8 cellular contexts compared by ENCODE assay signal in the genomic region with DNA sequence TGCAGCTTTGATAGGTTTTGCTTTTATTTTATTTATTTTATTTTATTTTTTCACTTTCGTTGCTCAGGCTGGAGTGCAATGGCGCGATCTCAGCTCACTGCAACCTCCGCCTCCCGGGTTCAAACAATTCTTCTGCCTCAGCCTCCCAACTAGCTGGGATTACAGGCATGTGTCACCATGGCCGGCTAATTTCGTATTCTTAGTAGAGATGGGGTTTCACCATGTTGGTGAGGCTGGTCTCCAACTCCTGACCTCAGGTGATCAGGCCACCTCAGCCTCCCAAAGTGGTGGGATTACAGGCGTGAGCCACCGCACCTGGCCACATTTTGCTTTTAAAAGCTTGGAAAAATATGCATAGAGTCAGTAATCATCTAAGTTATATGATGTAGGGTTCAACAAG. TPM values are rescaled to one million over a fixed set of nuclear protein-coding genes. Genes with fewer than 3 reads are reported as not detected.
A peak's percentile ranks its signal among the peaks of the same experiment; 100 is the strongest.
DNase-seq lines count a peak whose midpoint lies in the region; ATAC-seq, FAIRE-seq and TF ChIP-seq lines count a peak whose summit lies in the region.
"Not testable (repeated sequence)": the region's sequence is repeated elsewhere in the genome, so short reads cannot be mapped to it uniquely, and the experiment has no call there.

No MANE protein-coding gene starts in this region.

- not testable (repeated sequence) for H3K36me3 ChIP-seq in astrocyte (ENCODE audit: insufficient read depth, low read length); esophagus muscularis mucosa; liver (ENCODE audit: control insufficient read depth in 4 of 4, insufficient read depth in 3 of 4, low read depth in 1 of 4, low read length in 3 of 4); ovary; thoracic aorta

- TF ChIP-seq POLR2A in esophagus muscularis mucosa (IDR thresholded peaks at IDR 0.05; ENCODE audit: low read depth); ovary (IDR thresholded peaks at IDR 0.05): not testable (repeated sequence)

- peaks cover 42% of the 10 kb centered on the region for H3K79me2 ChIP-seq in astrocyte (ENCODE audit: insufficient read depth, low read length)

- peak overlapping the region; percentile 65 for H3K27ac Mint-ChIP-seq in CD4-positive, alpha-beta T cell
- H3K27ac Mint-ChIP-seq in IgD-negative memory B cell: peak overlapping the region in 1 of 3 donors; percentile 63
- H3K27ac Mint-ChIP-seq in activated CD4-positive, alpha-beta T cell treated with anti-CD3 and anti-CD28 coated beads, Interleukin-2, amount 10 ng/mL, durations not matched to agents 24 days and 14 days; astrocyte (ENCODE audit: unreplicated experiment): not testable (repeated sequence)

- H3K36me3 Mint-ChIP-seq in CD4-positive, alpha-beta T cell (ENCODE audit: low read depth): peaks cover 25% of the 10 kb centered on the region
- not testable (repeated sequence) for H3K36me3 Mint-ChIP-seq in IgD-negative memory B cell; astrocyte (ENCODE audit: low read depth, unreplicated experiment)
- peaks cover 14% of the 10 kb centered on the region for H3K36me3 Mint-ChIP-seq in activated CD4-positive, alpha-beta T cell treated with anti-CD3 and anti-CD28 coated beads, Interleukin-2, amount 10 ng/mL, durations not matched to agents 24 days and 14 days (ENCODE audit: low read depth)

- not testable (repeated sequence) for H3K27me3 Mint-ChIP-seq in CD4-positive, alpha-beta T cell; IgD-negative memory B cell; activated CD4-positive, alpha-beta T cell treated with anti-CD3 and anti-CD28 coated beads, Interleukin-2, amount 10 ng/mL, durations not matched to agents 24 days and 14 days; astrocyte (ENCODE audit: low read depth, unreplicated experiment)

- peaks cover 67% of the 10 kb centered on the region for H3K4me1 Mint-ChIP-seq in CD4-positive, alpha-beta T cell (ENCODE audit: low read depth)
- H3K4me1 Mint-ChIP-seq in IgD-negative memory B cell: peaks cover 23 to 56% (median 34%) of the 10 kb centered on the region in 3 donors
- H3K4me1 Mint-ChIP-seq in activated CD4-positive, alpha-beta T cell treated with anti-CD3 and anti-CD28 coated beads, Interleukin-2, amount 10 ng/mL, durations not matched to agents 24 days and 14 days: peaks cover 54% of the 10 kb centered on the region
- peaks cover 15% of the 10 kb centered on the region for H3K4me1 Mint-ChIP-seq in astrocyte (ENCODE audit: low read depth, unreplicated experiment)

- WGBS in esophagus muscularis mucosa: 67% methylated on average over 9 of the region's 9 CpGs
- WGBS in liver: 87% methylated on average over 9 of the region's 9 CpGs
- WGBS in ovary, 3 donors: 87 to 93% (median 89%) methylated on average over 9 of the region's 9 CpGs

- peak overlapping the region; percentile 80 for H3K4me3 Mint-ChIP-seq in CD4-positive, alpha-beta T cell
- H3K4me3 Mint-ChIP-seq in IgD-negative memory B cell (peak overlapping the region; percentile 59 to 93 (median 78)), astrocyte (ENCODE audit: unreplicated experiment) (peak overlapping the region; percentile 69)
- peak overlapping the region; percentile 83 for H3K4me3 Mint-ChIP-seq in activated CD4-positive, alpha-beta T cell treated with anti-CD3 and anti-CD28 coated beads, Interleukin-2, amount 10 ng/mL, durations not matched to agents 24 days and 14 days

- H3K4me1 ChIP-seq in astrocyte (ENCODE audit: insufficient read depth, low read length): peaks cover 30% of the 10 kb centered on the region
- H3K4me1 ChIP-seq in esophagus muscularis mucosa: peaks cover 59 to 67% (median 64%) of the 10 kb centered on the region in 4 donors
- peaks cover 10 to 53% (median 37%) of the 10 kb centered on the region in 4 donors for H3K4me1 ChIP-seq in liver (ENCODE audit: control insufficient read depth in 4 of 4, insufficient read depth in 4 of 4, low read length in 3 of 4)
- not testable (repeated sequence) for H3K4me1 ChIP-seq in ovary (ENCODE audit: insufficient read depth)
- H3K4me1 ChIP-seq in thoracic aorta (ENCODE audit: control insufficient read depth in 1 of 2, low read depth in 2 of 2): peaks cover 48 to 51% of the 10 kb centered on the region in 2 donors

- not testable (repeated sequence) for H3K9me3 ChIP-seq in CD4-positive, alpha-beta T cell (ENCODE audit: control insufficient read depth, low read length); astrocyte (ENCODE audit: insufficient read depth, low read depth, low read length); esophagus muscularis mucosa; liver (ENCODE audit: control insufficient read depth in 4 of 4, low read length in 3 of 4); ovary; thoracic aorta

- not testable (repeated sequence) for H3K27ac ChIP-seq in CD4-positive, alpha-beta T cell (ENCODE audit: low read depth, low read length); astrocyte (ENCODE audit: low read depth, low read length); liver (ENCODE audit: low read depth in 1 of 2, low read length in 2 of 2); ovary
- peak overlapping the region; percentile 55 to 100 (median 96) for H3K27ac ChIP-seq in esophagus muscularis mucosa (replicated peaks in 1 of 4)
- H3K27ac ChIP-seq in thoracic aorta: peak overlapping the region; percentile 49 to 53

- intact Hi-C loops in CD4-positive, alpha-beta T cell (cut with DNase I, micrococcal nuclease): loop anchor here (5.0 to 10.0 kb wide), 6 partner anchors 39 to 706 kb away; a partner anchor contains a TSS
- intact Hi-C loops in activated CD4-positive, alpha-beta T cell treated with anti-CD3 and anti-CD28 coated beads, Interleukin-2, amount 10 ng/mL, durations not matched to agents 24 days and 14 days (cut with micrococcal nuclease): loop anchor here (2.0 to 10.0 kb wide), 3 partner anchors 15 to 453 kb away; a partner anchor contains a TSS
- intact Hi-C loops in esophagus muscularis mucosa (cut with DNase I): not testable (repeated sequence)
- intact Hi-C loops in ovary (cut with DNase I): loop anchor here in 2 of 4 donors (10.0 kb wide), 2 partner anchors 167 to 317 kb away; a partner anchor contains a TSS

- H4K20me1 ChIP-seq in astrocyte (ENCODE audit: insufficient read depth, low read length): peaks cover 53% of the 10 kb centered on the region

- peak overlapping the region; percentile 34 for H3K4me2 ChIP-seq in astrocyte (ENCODE audit: low read length)

- not testable (repeated sequence) for H3K4me3 ChIP-seq in astrocyte (ENCODE audit: insufficient read depth, low read depth, low read length)
- peak overlapping the region; percentile 78 to 95 (median 92) for H3K4me3 ChIP-seq in esophagus muscularis mucosa
- H3K4me3 ChIP-seq in liver (ENCODE audit: low read depth in 1 of 3, low read length in 3 of 3): peak overlapping the region in 2 of 3 donors; percentile 7 to 12
- H3K4me3 ChIP-seq in ovary: peak overlapping the region; percentile 11
- peak overlapping the region; percentile 86 for H3K4me3 ChIP-seq in thoracic aorta

- ATAC-seq in CD4-positive, alpha-beta T cell (ENCODE audit: poor library complexity); thoracic aorta (ENCODE audit: insufficient number of reproducible peaks, low FRiP score, low read depth): not testable (repeated sequence)

- not testable (repeated sequence) for TF ChIP-seq EP300 in esophagus muscularis mucosa (IDR thresholded peaks at IDR 0.05); ovary (IDR thresholded peaks at IDR 0.05)

- not testable (repeated sequence) for H3K9ac ChIP-seq in astrocyte (ENCODE audit: low read length); liver (ENCODE audit: low read depth in 1 of 2, low read length in 2 of 2)

- TF ChIP-seq CTCF in CD4-positive, alpha-beta T cell (IDR thresholded peaks at IDR 0.05); astrocyte (IDR thresholded peaks at IDR 0.05; ENCODE audit: insufficient read depth, low read depth, low read length); esophagus muscularis mucosa (IDR thresholded peaks at IDR 0.05); liver (IDR thresholded peaks at IDR 0.05; ENCODE audit: low read depth, low read length, missing input control); ovary (IDR thresholded peaks at IDR 0.05); thoracic aorta (IDR thresholded peaks at IDR 0.05): not testable (repeated sequence)

- H3K27me3 ChIP-seq in CD4-positive, alpha-beta T cell (ENCODE audit: control insufficient read depth, insufficient read depth, low read length); astrocyte (ENCODE audit: insufficient read depth, low read length); esophagus muscularis mucosa; liver (ENCODE audit: control insufficient read depth in 4 of 4, insufficient read depth in 4 of 4, low read length in 3 of 4); ovary; thoracic aorta (replicated peaks; ENCODE audit: insufficient read depth): not testable (repeated sequence)

- H3K9me3 Mint-ChIP-seq in CD4-positive, alpha-beta T cell; IgD-negative memory B cell; activated CD4-positive, alpha-beta T cell treated with anti-CD3 and anti-CD28 coated beads, Interleukin-2, amount 10 ng/mL, durations not matched to agents 24 days and 14 days; astrocyte (ENCODE audit: unreplicated experiment): not testable (repeated sequence)

- FAIRE-seq in astrocyte (lab: Jason Lieb, UNC): not testable (repeated sequence)

- H2AFZ ChIP-seq in astrocyte (ENCODE audit: low read depth, low read length): not testable (repeated sequence)

- not testable (repeated sequence) for TF ChIP-seq RAD21 in liver (IDR thresholded peaks at IDR 0.05)

- CTCF ChIA-PET in CD4-positive, alpha-beta T cell (lab: Charles Lee): interaction anchor here (0.9 to 1.2 kb wide), 2 partner anchors 61 to 253 kb away, joined by 3 to 4 read pairs; a partner anchor contains a TSS

- DNase-seq in CD4-positive, alpha-beta T cell; activated CD4-positive, alpha-beta T cell treated with anti-CD3 and anti-CD28 coated beads, Interleukin-2, amount 10 ng/mL, durations not matched to agents 24 days and 14 days; astrocyte (ENCODE audit: low read depth); esophagus muscularis mucosa (ENCODE audit: extremely low spot score); ovary; thoracic aorta (ENCODE audit: low spot score): not testable (repeated sequence)

- POLR2A ChIA-PET in CD4-positive, alpha-beta T cell (lab: Charles Lee): interaction anchor here (1.5 to 3.4 kb wide), 3 partner anchors 32 to 253 kb away, joined by 3 to 50 read pairs (median 44); a partner anchor contains a TSS

RNA-seq across cellular contexts. Expression of a gene that starts 2.8 kb away (rescaled TPM):
- total RNA-seq in CD4-positive, alpha-beta T cell: 10 to 100 TPM; 44.3 to 46.2 TPM
- polyA plus RNA-seq in IgD-negative memory B cell (25.1 TPM), liver (10 to 100 TPM; 22.9 to 27.4 TPM), ovary (10 to 100 TPM; 16.6 to 34.3 TPM)
- 43.6 and 44.4 TPM in 2 replicates for total RNA-seq in activated CD4-positive, alpha-beta T cell treated with anti-CD3 and anti-CD28 coated beads, Interleukin-2, amount 10 ng/mL, durations not matched to agents 24 days and 14 days
- total RNA-seq in astrocyte (13.2 and 14.6 TPM in 2 replicates), esophagus muscularis mucosa (10 to 100 TPM; 57.0 to 63.5 (median 58.9) TPM), liver (10 to 100 TPM; 29.5 to 40.7 TPM), ovary (10 to 100 TPM; 17.4 to 20.9 (median 19.0) TPM), thoracic aorta (10 to 100 TPM; 46.1 to 50.6 TPM)
